In the genomic region with DNA sequence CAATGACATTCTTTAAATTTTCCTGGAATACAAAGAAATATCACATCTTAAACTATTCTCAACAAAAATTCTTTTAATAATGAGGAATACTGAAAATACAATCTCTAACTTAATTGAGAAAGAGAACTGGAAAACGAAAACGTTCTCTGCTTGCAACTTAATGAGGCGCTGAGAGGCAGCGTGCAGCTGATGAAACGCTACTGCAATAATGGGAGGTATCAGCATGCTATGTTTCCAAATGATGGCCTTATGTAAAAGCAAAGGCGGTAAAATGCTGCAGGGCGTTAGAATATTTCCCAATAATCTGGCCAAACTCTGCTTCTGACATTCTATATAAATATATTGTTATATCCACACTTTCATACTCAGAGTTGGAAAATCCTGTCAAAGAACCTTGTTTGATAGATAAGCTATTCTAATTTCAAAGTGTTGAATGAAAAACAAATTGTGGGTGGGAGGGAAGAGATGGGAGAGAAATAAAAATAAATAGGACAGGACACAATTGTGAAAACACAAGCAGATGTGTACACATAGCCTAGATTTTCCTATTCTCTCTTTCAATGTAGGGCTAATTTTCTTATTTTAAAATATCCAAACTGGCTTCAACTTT, we compare ENCODE assay signal across 13 cellular contexts.
DNase-seq lines count a peak whose midpoint lies in the region; ATAC-seq, FAIRE-seq and TF ChIP-seq lines count a peak whose summit lies in the region.
"Had no signal": no experiment of that assay in that cellular context is flagged by ENCODE, and none has a peak within 500 bp of the region (broad histone marks: within the 10 kb centered on the region; RNA-seq: fewer than 3 reads in every experiment).

No MANE protein-coding gene starts in this region.

- H3K4me1 Mint-ChIP-seq in astrocyte (ENCODE audit: low read depth, unreplicated experiment) = peaks cover 16% of the 10 kb centered on the region
- H3K4me1 Mint-ChIP-seq: activated CD4-positive, alpha-beta T cell treated with anti-CD3 and anti-CD28 coated beads, Interleukin-2, amount 10 ng/mL, durations not matched to agents 24 days and 14 days had no signal

- no peaks in the 10 kb centered on the region for H3K36me3 ChIP-seq in astrocyte (ENCODE audit: insufficient read depth, low read length)
- H3K36me3 ChIP-seq: ascending aorta had no signal

- peaks cover 66% of the 10 kb centered on the region for H3K79me2 ChIP-seq in astrocyte (ENCODE audit: insufficient read depth, low read length)

- H3K9me3 Mint-ChIP-seq in astrocyte (ENCODE audit: unreplicated experiment) = no peaks in the 10 kb centered on the region
- H3K9me3 Mint-ChIP-seq: activated CD4-positive, alpha-beta T cell treated with anti-CD3 and anti-CD28 coated beads, Interleukin-2, amount 10 ng/mL, durations not matched to agents 24 days and 14 days had no signal

- no peaks in the 10 kb centered on the region for H3K36me3 Mint-ChIP-seq in astrocyte (ENCODE audit: low read depth, unreplicated experiment)

- H3K27me3 ChIP-seq in astrocyte (ENCODE audit: insufficient read depth, low read length) = no peaks in the 10 kb centered on the region
- H3K27me3 ChIP-seq: ascending aorta, spleen had no signal

- H3K4me2 ChIP-seq in astrocyte (ENCODE audit: low read length) = no peak overlapping the region

- DNase-seq in H4 (ENCODE audit: low spot score) (peak; percentile 31), NCI-H2107 treated with DMSO at 0.1 percent for 48 hours (lab: John Stamatoyannopoulos, UW; ENCODE audit: unreplicated experiment) (peak; percentile 66), astrocyte (ENCODE audit: low read depth) (no peak), medulla oblongata (ENCODE audit: extremely low spot score) (peak; percentile 37), Kasumi-1 (lab: John Stamatoyannopoulos, UW) (no peak), COLO829 (ENCODE audit: low spot score) (no peak)
- DNase-seq: activated CD4-positive, alpha-beta T cell treated with anti-CD3 and anti-CD28 coated beads, Interleukin-2, amount 10 ng/mL, durations not matched to agents 24 days and 14 days; occipital lobe; spleen; T-helper 1 cell had no signal

- no peak overlapping the region for H3K9ac ChIP-seq in astrocyte (ENCODE audit: low read length)

- no peaks in the 10 kb centered on the region for H3K4me1 ChIP-seq in astrocyte (ENCODE audit: insufficient read depth, low read length)
- H3K4me1 ChIP-seq: ascending aorta had no signal

- no peak overlapping the region for H3K4me3 Mint-ChIP-seq in astrocyte (ENCODE audit: unreplicated experiment)
- H3K4me3 Mint-ChIP-seq: activated CD4-positive, alpha-beta T cell treated with anti-CD3 and anti-CD28 coated beads, Interleukin-2, amount 10 ng/mL, durations not matched to agents 24 days and 14 days had no signal

- no peaks in the 10 kb centered on the region for H3K27me3 Mint-ChIP-seq in astrocyte (ENCODE audit: low read depth, unreplicated experiment)
- H3K27me3 Mint-ChIP-seq: activated CD4-positive, alpha-beta T cell treated with anti-CD3 and anti-CD28 coated beads, Interleukin-2, amount 10 ng/mL, durations not matched to agents 24 days and 14 days had no signal

- TF ChIP-seq CTCF in astrocyte (IDR thresholded peaks at IDR 0.05; ENCODE audit: insufficient read depth, low read depth, low read length) = no peak

- no peak overlapping the region for H3K27ac ChIP-seq in astrocyte (ENCODE audit: low read depth, low read length)
- H3K27ac ChIP-seq: ascending aorta, spleen, thoracic aorta had no signal

- H4K20me1 ChIP-seq in astrocyte (ENCODE audit: insufficient read depth, low read length) = peaks cover 69% of the 10 kb centered on the region

- no peak overlapping the region for H2AFZ ChIP-seq in astrocyte (ENCODE audit: low read depth, low read length)

- no peak for FAIRE-seq in astrocyte (lab: Jason Lieb, UNC)

- H3K4me3 ChIP-seq in astrocyte (ENCODE audit: insufficient read depth, low read depth, low read length) = no peak overlapping the region
- H3K4me3 ChIP-seq: ascending aorta, spleen, thoracic aorta had no signal

- peak overlapping the region; percentile 18 for H3K27ac Mint-ChIP-seq in astrocyte (ENCODE audit: unreplicated experiment)
- H3K27ac Mint-ChIP-seq: activated CD4-positive, alpha-beta T cell treated with anti-CD3 and anti-CD28 coated beads, Interleukin-2, amount 10 ng/mL, durations not matched to agents 24 days and 14 days had no signal

- no peaks in the 10 kb centered on the region for H3K9me3 ChIP-seq in astrocyte (ENCODE audit: insufficient read depth, low read depth, low read length)
- H3K9me3 ChIP-seq: ascending aorta, thoracic aorta had no signal

- ATAC-seq in HG03442 (IDR thresholded peaks at IDR 0.05; ENCODE audit: unreplicated experiment) = no peak

Comparison
In these comparisons a context has a peak if more than half of its experiments do, and no peak if none do; other contexts are left out.
1. DNase-seq: peak in H4 (single experiment), NCI-H2107 treated with DMSO at 0.1 percent for 48 hours (single experiment) and medulla oblongata (single experiment); none in astrocyte (single experiment), Kasumi-1 (0 of 2) and COLO829 (single experiment).